In genomic region chr4:184807797-184808718, GRCh38 we compare ENCODE assay signal across 1 cellular context.
TF ChIP-seq lines count a peak whose summit lies in the region.

No MANE protein-coding gene starts in this region.

TF ChIP-seq in HepG2, 621 proteins besides CTCF, POLR2A, EP300 and RAD21 (continued from another document and continues in another):
- TF ChIP-seq MYPOP (CRISPR knock-in tag; IDR thresholded peaks at IDR 0.05), result no peak
- TF ChIP-seq MXD4 (CRISPR knock-in tag; IDR thresholded peaks at IDR 0.05), result no peak
- TF ChIP-seq BCL6 (CRISPR knock-in tag; IDR thresholded peaks at IDR 0.05), result peak; percentile 58; the same call in 1 of the 2 replicates
- no peak for TF ChIP-seq AGO1 (IDR thresholded peaks at IDR 0.05; ENCODE audit: low read depth, low read length, poor library complexity, severe bottlenecking)
- TF ChIP-seq ZNF333 (CRISPR knock-in tag; IDR thresholded peaks at IDR 0.05; ENCODE audit: borderline replicate concordance), result no peak
- TF ChIP-seq ZFP41 (CRISPR knock-in tag; IDR thresholded peaks at IDR 0.05; ENCODE audit: borderline replicate concordance), result no peak
- peak; percentile 86; the same call in 1 of the 2 replicates for TF ChIP-seq JUNB (CRISPR knock-in tag; IDR thresholded peaks at IDR 0.05; ENCODE audit: borderline replicate concordance)
- TF ChIP-seq NFKBIZ (CRISPR knock-in tag; IDR thresholded peaks at IDR 0.05), result peak; percentile 44; the same call in 1 of the 2 replicates
- no peak for TF ChIP-seq ZNF275 (CRISPR knock-in tag; IDR thresholded peaks at IDR 0.05; ENCODE audit: borderline replicate concordance)
- TF ChIP-seq REST (IDR thresholded peaks at IDR 0.05; ENCODE audit: borderline replicate concordance in 1 of 2, low read depth in 1 of 2, low read length in 2 of 2), result 0 out of 4 replicates have a peak, but pooled peaks of 1 of the 2 experiments have one; percentile 24
- no peak for TF ChIP-seq MAF1 (CRISPR knock-in tag; IDR thresholded peaks at IDR 0.05; ENCODE audit: borderline replicate concordance)
- TF ChIP-seq RFXAP (CRISPR knock-in tag; IDR thresholded peaks at IDR 0.05; ENCODE audit: borderline replicate concordance), result no peak
- peak; percentile 59; the same call in 1 of the 2 replicates for TF ChIP-seq PHF21A (CRISPR knock-in tag; IDR thresholded peaks at IDR 0.05)
- TF ChIP-seq THAP9 (CRISPR knock-in tag; IDR thresholded peaks at IDR 0.05; ENCODE audit: borderline replicate concordance), result no peak
- peak; percentile 81 for TF ChIP-seq FOXA3 (CRISPR knock-in tag; IDR thresholded peaks at IDR 0.05)
- TF ChIP-seq ARID5B (CRISPR knock-in tag; IDR thresholded peaks at IDR 0.05), result peak; percentile 92
- no peak for TF ChIP-seq ZNF724P (CRISPR knock-in tag; IDR thresholded peaks at IDR 0.05; ENCODE audit: borderline replicate concordance)
- TF ChIP-seq ZNF335 (CRISPR knock-in tag; IDR thresholded peaks at IDR 0.05), result no peak
- TF ChIP-seq HINFP (CRISPR knock-in tag; IDR thresholded peaks at IDR 0.05; ENCODE audit: low read depth), result no peak
- TF ChIP-seq CBX5 (CRISPR knock-in tag; IDR thresholded peaks at IDR 0.05; ENCODE audit: borderline replicate concordance), result no peak
- TF ChIP-seq SKI (IDR thresholded peaks at IDR 0.05; ENCODE audit: partially characterized antibody), result peak; percentile 21
- no peak for TF ChIP-seq ZNF317 (CRISPR knock-in tag; IDR thresholded peaks at IDR 0.05)
- TF ChIP-seq ZNF576 (CRISPR knock-in tag; IDR thresholded peaks at IDR 0.05), result no peak
- peak; percentile 76 for TF ChIP-seq RXRB (CRISPR knock-in tag; IDR thresholded peaks at IDR 0.05; ENCODE audit: borderline replicate concordance)
- no peak for TF ChIP-seq PHB2 (IDR thresholded peaks at IDR 0.05; ENCODE audit: partially characterized antibody)
- no peak for TF ChIP-seq SUZ12 (IDR thresholded peaks at IDR 0.05; ENCODE audit: low read depth, low read length)
- no peak for TF ChIP-seq ZHX2 (IDR thresholded peaks at IDR 0.05; ENCODE audit: low read depth)
- TF ChIP-seq ZHX2 (CRISPR knock-in tag; IDR thresholded peaks at IDR 0.05; ENCODE audit: borderline replicate concordance), result no peak
- TF ChIP-seq HNRNPH1 (optimal IDR thresholded peaks at IDR 0.05; ENCODE audit: low read depth, low read length), result no peak
- no peak for TF ChIP-seq ZNF550 (CRISPR knock-in tag; IDR thresholded peaks at IDR 0.05; ENCODE audit: borderline replicate concordance)
- TF ChIP-seq ZNF614 (CRISPR knock-in tag; IDR thresholded peaks at IDR 0.05; ENCODE audit: borderline replicate concordance), result no peak
- no peak for TF ChIP-seq ZNF253 (CRISPR knock-in tag; IDR thresholded peaks at IDR 0.05; ENCODE audit: borderline replicate concordance)
- TF ChIP-seq SAP130 (CRISPR knock-in tag; IDR thresholded peaks at IDR 0.05; ENCODE audit: low read depth), result peak; percentile 87
- no peak for TF ChIP-seq ZZZ3 (CRISPR knock-in tag; IDR thresholded peaks at IDR 0.05; ENCODE audit: borderline replicate concordance)
